24 cellular contexts compared by ENCODE assay signal in the genomic region with DNA sequence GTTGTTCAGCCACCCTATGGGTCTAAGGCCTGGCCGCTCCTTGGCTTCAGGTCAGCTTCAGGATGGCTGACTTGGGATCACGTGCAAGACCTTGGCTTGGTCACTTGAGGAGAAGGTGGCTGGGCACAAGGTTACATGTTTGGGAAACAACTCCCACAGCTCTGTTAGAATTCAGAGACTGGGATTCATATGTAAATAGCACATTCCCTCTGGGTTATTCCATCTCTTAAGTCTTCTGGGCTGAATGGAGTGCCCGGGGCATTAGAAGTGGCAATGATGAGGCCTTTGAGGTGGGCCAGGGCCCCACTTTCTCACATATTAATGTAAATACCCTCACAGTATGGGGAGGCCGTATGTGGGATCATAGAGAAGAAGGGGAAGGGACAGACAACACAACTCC.
"Had no signal": no experiment of that assay in that cellular context is flagged by ENCODE, and none has a peak within 500 bp of the region (broad histone marks: within the 10 kb centered on the region; RNA-seq: fewer than 3 reads in every experiment).

No MANE protein-coding gene starts in this region.

- DNase-seq: activated CD4-positive, alpha-beta memory T cell treated with anti-CD3 and anti-CD28 coated beads, Interleukin-2, amount 10 ng/mL, durations not matched to agents 7 days and 5 days; activated CD4-positive, alpha-beta T cell treated with anti-CD3 and anti-CD28 coated beads for 1 hour; activated CD4-positive, alpha-beta T cell treated with anti-CD3 and anti-CD28 coated beads for 4 hours; activated CD4-positive, alpha-beta T cell treated with anti-CD3 and anti-CD28 coated beads, Interleukin-2, amount 10 ng/mL, durations not matched to agents 7 days and 5 days; activated CD4-positive, alpha-beta T cell treated with anti-CD3 and anti-CD28 coated beads, Interleukin-2, amount 50 U/mL, for 4 hours; activated CD8-positive, alpha-beta memory T cell treated with anti-CD3 and anti-CD28 coated beads, Interleukin-2, amount 50 U/mL, for 48 hours; activated gamma-delta T cell; activated naive CD4-positive, alpha-beta T cell; activated naive CD4-positive, alpha-beta T cell treated with anti-CD3 and anti-CD28 coated beads, Interleukin-2, amount 10 ng/mL, durations not matched to agents 7 days and 5 days; activated naive CD8-positive, alpha-beta T cell treated with anti-CD3 and anti-CD28 coated beads, Interleukin-2, amount 10 ng/mL, durations not matched to agents 7 days and 5 days; activated T-cell treated with anti-CD3 and anti-CD28 coated beads for 4 hours; activated T-cell treated with anti-CD3 and anti-CD28 coated beads, Interleukin-2, amount 50 U/mL, for 24 hours; activated T-cell treated with anti-CD3 and anti-CD28 coated beads, Interleukin-2, amount 50 U/mL, for 72 hours; central memory CD4-positive, alpha-beta T cell; cerebellar nuclear complex; colonic mucosa; effector CD8-positive, alpha-beta T cell; T-helper 2 cell had no signal

- ATAC-seq: activated naive CD4-positive, alpha-beta T cell treated with anti-CD3 and anti-CD28 coated beads, Interleukin-2, amount 50 U/mL, for 72 hours; activated T-cell treated with anti-CD3 and anti-CD28 coated beads, Interleukin-2, amount 50 U/mL, for 72 hours; esophagus mucosa had no signal

- H3K27me3 ChIP-seq: ascending aorta, breast epithelium, cardiac muscle cell, colonic mucosa had no signal

- H3K4me3 ChIP-seq: ascending aorta, breast epithelium, cardiac muscle cell, colonic mucosa had no signal

- H3K4me1 Mint-ChIP-seq: activated CD4-positive, alpha-beta memory T cell treated with anti-CD3 and anti-CD28 coated beads, Interleukin-2, amount 10 ng/mL, durations not matched to agents 7 days and 5 days; activated CD4-positive, alpha-beta T cell treated with anti-CD3 and anti-CD28 coated beads, Interleukin-2, amount 10 ng/mL, durations not matched to agents 7 days and 5 days; activated naive CD4-positive, alpha-beta T cell treated with anti-CD3 and anti-CD28 coated beads, Interleukin-2, amount 10 ng/mL, durations not matched to agents 7 days and 5 days; activated naive CD8-positive, alpha-beta T cell treated with anti-CD3 and anti-CD28 coated beads, Interleukin-2, amount 10 ng/mL, durations not matched to agents 7 days and 5 days; brain had no signal

- H3K27ac ChIP-seq: ascending aorta, breast epithelium, cardiac muscle cell, colonic mucosa had no signal

- H3K4me1 ChIP-seq: breast epithelium, colonic mucosa had no signal

- H3K27me3 Mint-ChIP-seq: activated CD4-positive, alpha-beta memory T cell treated with anti-CD3 and anti-CD28 coated beads, Interleukin-2, amount 10 ng/mL, durations not matched to agents 7 days and 5 days; activated CD4-positive, alpha-beta T cell treated with anti-CD3 and anti-CD28 coated beads, Interleukin-2, amount 10 ng/mL, durations not matched to agents 7 days and 5 days; activated naive CD4-positive, alpha-beta T cell treated with anti-CD3 and anti-CD28 coated beads, Interleukin-2, amount 10 ng/mL, durations not matched to agents 7 days and 5 days; activated T-cell treated with anti-CD3 and anti-CD28 coated beads, Interleukin-2, amount 50 U/mL, for 24 hours; brain had no signal

- H3K36me3 Mint-ChIP-seq: activated naive CD4-positive, alpha-beta T cell treated with anti-CD3 and anti-CD28 coated beads, Interleukin-2, amount 10 ng/mL, durations not matched to agents 7 days and 5 days; activated naive CD4-positive, alpha-beta T cell treated with anti-CD3 and anti-CD28 coated beads, Interleukin-2, amount 50 U/mL, for 72 hours; activated naive CD8-positive, alpha-beta T cell treated with anti-CD3 and anti-CD28 coated beads, Interleukin-2, amount 10 ng/mL, durations not matched to agents 7 days and 5 days; brain had no signal

- H3K36me3 ChIP-seq: ascending aorta, breast epithelium, cardiac muscle cell, colonic mucosa had no signal

- H3K27ac Mint-ChIP-seq: activated CD4-positive, alpha-beta memory T cell treated with anti-CD3 and anti-CD28 coated beads, Interleukin-2, amount 10 ng/mL, durations not matched to agents 7 days and 5 days; activated CD4-positive, alpha-beta T cell treated with anti-CD3 and anti-CD28 coated beads, Interleukin-2, amount 10 ng/mL, durations not matched to agents 7 days and 5 days; activated naive CD4-positive, alpha-beta T cell treated with anti-CD3 and anti-CD28 coated beads, Interleukin-2, amount 10 ng/mL, durations not matched to agents 7 days and 5 days; activated naive CD4-positive, alpha-beta T cell treated with anti-CD3 and anti-CD28 coated beads, Interleukin-2, amount 50 U/mL, for 72 hours; activated naive CD8-positive, alpha-beta T cell treated with anti-CD3 and anti-CD28 coated beads, Interleukin-2, amount 10 ng/mL, durations not matched to agents 7 days and 5 days; activated T-cell treated with anti-CD3 and anti-CD28 coated beads, Interleukin-2, amount 50 U/mL, for 24 hours; activated T-cell treated with anti-CD3 and anti-CD28 coated beads, Interleukin-2, amount 50 U/mL, for 72 hours; brain had no signal

- H3K9me3 ChIP-seq: ascending aorta, breast epithelium, colonic mucosa had no signal

- H3K4me3 Mint-ChIP-seq: activated CD4-positive, alpha-beta memory T cell treated with anti-CD3 and anti-CD28 coated beads, Interleukin-2, amount 10 ng/mL, durations not matched to agents 7 days and 5 days; activated CD4-positive, alpha-beta T cell treated with anti-CD3 and anti-CD28 coated beads, Interleukin-2, amount 10 ng/mL, durations not matched to agents 7 days and 5 days; activated naive CD4-positive, alpha-beta T cell treated with anti-CD3 and anti-CD28 coated beads, Interleukin-2, amount 10 ng/mL, durations not matched to agents 7 days and 5 days; activated naive CD8-positive, alpha-beta T cell treated with anti-CD3 and anti-CD28 coated beads, Interleukin-2, amount 10 ng/mL, durations not matched to agents 7 days and 5 days; activated T-cell treated with anti-CD3 and anti-CD28 coated beads, Interleukin-2, amount 50 U/mL, for 24 hours; activated T-cell treated with anti-CD3 and anti-CD28 coated beads, Interleukin-2, amount 50 U/mL, for 72 hours; brain had no signal

- H3K9me3 Mint-ChIP-seq: activated CD4-positive, alpha-beta memory T cell treated with anti-CD3 and anti-CD28 coated beads, Interleukin-2, amount 10 ng/mL, durations not matched to agents 7 days and 5 days; activated CD4-positive, alpha-beta T cell treated with anti-CD3 and anti-CD28 coated beads, Interleukin-2, amount 10 ng/mL, durations not matched to agents 7 days and 5 days; activated naive CD4-positive, alpha-beta T cell treated with anti-CD3 and anti-CD28 coated beads, Interleukin-2, amount 10 ng/mL, durations not matched to agents 7 days and 5 days; activated naive CD4-positive, alpha-beta T cell treated with anti-CD3 and anti-CD28 coated beads, Interleukin-2, amount 50 U/mL, for 72 hours; activated naive CD8-positive, alpha-beta T cell treated with anti-CD3 and anti-CD28 coated beads, Interleukin-2, amount 10 ng/mL, durations not matched to agents 7 days and 5 days; activated T-cell treated with anti-CD3 and anti-CD28 coated beads, Interleukin-2, amount 50 U/mL, for 24 hours; activated T-cell treated with anti-CD3 and anti-CD28 coated beads, Interleukin-2, amount 50 U/mL, for 72 hours had no signal
